Comparison of ENCODE assay signal across 25 cellular contexts in the genomic region with DNA sequence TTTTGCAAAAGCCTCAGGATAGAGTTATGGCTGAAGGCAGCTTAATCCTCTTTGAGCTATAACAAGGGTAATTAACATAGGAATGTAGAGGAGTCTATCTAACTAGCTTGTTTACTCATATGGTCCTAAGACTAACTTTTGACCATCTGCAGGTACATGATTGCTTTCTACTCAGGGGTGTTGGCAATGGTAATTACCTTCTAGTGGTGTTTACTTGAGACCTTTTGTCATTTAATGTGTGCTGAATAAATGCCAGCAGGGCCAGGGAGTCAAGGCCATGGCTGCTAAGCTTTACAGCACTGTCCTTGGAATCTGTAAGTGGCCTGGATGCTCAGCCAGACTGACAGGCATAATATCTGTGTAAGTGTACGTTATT.
DNase-seq lines count a peak whose midpoint lies in the region; ATAC-seq, FAIRE-seq and TF ChIP-seq lines count a peak whose summit lies in the region.
"Had no signal": no experiment of that assay in that cellular context is flagged by ENCODE, and none has a peak within 500 bp of the region (broad histone marks: within the 10 kb centered on the region; RNA-seq: fewer than 3 reads in every experiment).

No MANE protein-coding gene starts in this region.

- H3K4me3 ChIP-seq in GM12878 (no peak overlapping the region), smooth muscle cell (no peak overlapping the region)
- H3K4me3 ChIP-seq: breast epithelium, heart left ventricle had no signal

- intact Hi-C loops in GM12878 (cut with micrococcal nuclease; ENCODE audit: unreplicated experiment) = loop anchor here (2.0 kb wide), 1 partner anchor 54 kb away; no protein-coding TSS in a partner anchor
- intact Hi-C loops in activated CD4-positive, alpha-beta memory T cell treated with anti-CD3 and anti-CD28 coated beads for 36 hours (cut with micrococcal nuclease) = no loop called here

- no peaks in the 10 kb centered on the region for H3K9me3 Mint-ChIP-seq in activated CD4-positive, alpha-beta memory T cell treated with anti-CD3 and anti-CD28 coated beads for 36 hours
- H3K9me3 Mint-ChIP-seq in stimulated activated naive B cell treated with anti-CD40 and anti-IgM and Interleukin-4, amounts not matched to agents 10 μg/mL and 1 μg/mL and 100 μg/mL, for 72 hours = no peaks in the 10 kb centered on the region

- H3K9me3 ChIP-seq in GM12878 (replicated peaks; ENCODE audit: control insufficient read depth, insufficient read depth, low read length) (no peaks in the 10 kb centered on the region), smooth muscle cell (replicated peaks; ENCODE audit: low read depth) (no peaks in the 10 kb centered on the region)
- H3K9me3 ChIP-seq: breast epithelium, heart left ventricle had no signal

- POLR2A ChIA-PET in GM12878 (lab: Charles Lee) = interaction anchor here (0.8 to 2.2 kb wide), 2 partner anchors 9 to 12 kb away, joined by 3 to 4 read pairs; no protein-coding TSS in a partner anchor
- POLR2A ChIA-PET in activated CD4-positive, alpha-beta memory T cell treated with anti-CD3 and anti-CD28 coated beads for 36 hours (lab: Charles Lee) = no interaction called here

- no peak for TF ChIP-seq CTCF in GM12878 (IDR thresholded peaks at IDR 0.05 in 2 of 3, conservative IDR thresholded peaks at IDR 0.05 in 1 of 3; ENCODE audit: control insufficient read depth in 2 of 3, extremely low read depth in 1 of 3, insufficient read depth in 1 of 3, low read depth in 3 of 3, low read length in 3 of 3)
- TF ChIP-seq CTCF in smooth muscle cell (IDR thresholded peaks at IDR 0.05; ENCODE audit: borderline replicate concordance, insufficient read depth, poor library complexity, severe bottlenecking) = no peak

- H3K4me2 ChIP-seq in GM12878 (ENCODE audit: control insufficient read depth, insufficient read depth) (no peak overlapping the region), smooth muscle cell (no peak overlapping the region)

- no peak overlapping the region for H2AFZ ChIP-seq in GM12878 (ENCODE audit: control insufficient read depth, low read depth, low read length)
- no peak overlapping the region for H2AFZ ChIP-seq in smooth muscle cell (ENCODE audit: low read depth)

- H3K27ac Mint-ChIP-seq in activated CD4-positive, alpha-beta memory T cell treated with anti-CD3 and anti-CD28 coated beads for 36 hours = no peak overlapping the region
- no peak overlapping the region for H3K27ac Mint-ChIP-seq in stimulated activated naive B cell treated with anti-CD40 and anti-IgM and Interleukin-4, amounts not matched to agents 10 μg/mL and 1 μg/mL and 100 μg/mL, for 72 hours
- H3K27ac Mint-ChIP-seq: CD4-positive, CD25-positive, alpha-beta regulatory T cell; natural killer cell; stimulated activated naive CD8-positive, alpha-beta T cell treated with anti-CD3 and anti-CD28 coated beads, Interleukin-15, amount 100 ng/mL, for 72 hours; T-helper 2 cell treated with Interferon-gamma antibody and Interleukin-4, amounts not matched to agents 5 μg/mL and 100 μg/mL, for 36 hours had no signal

- SMC1A ChIA-PET in GM12878 (lab: Charles Lee; ENCODE audit: uncharacterized antibody, unreplicated experiment) = interaction anchor here (0.7 to 1.3 kb wide), 4 partner anchors 30 to 372 kb away, joined by 3 to 4 read pairs (median 4); no protein-coding TSS in a partner anchor

- no peaks in the 10 kb centered on the region for H3K4me1 ChIP-seq in GM12878 (ENCODE audit: control insufficient read depth, insufficient read depth, low read length)
- H3K4me1 ChIP-seq in smooth muscle cell (ENCODE audit: low read depth) = peaks cover 4% of the 10 kb centered on the region
- H3K4me1 ChIP-seq: breast epithelium, foreskin keratinocyte, heart left ventricle had no signal

- H3K79me2 ChIP-seq in GM12878 (ENCODE audit: control insufficient read depth, insufficient read depth, low read length) (peaks cover 2% of the 10 kb centered on the region), smooth muscle cell (ENCODE audit: low read depth) (no peaks in the 10 kb centered on the region)

- in situ Hi-C loops in GM12878 (cut with MboI) = no loop called here

- H3K27me3 Mint-ChIP-seq in activated CD4-positive, alpha-beta memory T cell treated with anti-CD3 and anti-CD28 coated beads for 36 hours = no peaks in the 10 kb centered on the region
- no peaks in the 10 kb centered on the region for H3K27me3 Mint-ChIP-seq in stimulated activated naive B cell treated with anti-CD40 and anti-IgM and Interleukin-4, amounts not matched to agents 10 μg/mL and 1 μg/mL and 100 μg/mL, for 72 hours
- H3K27me3 Mint-ChIP-seq: CD4-positive, CD25-positive, alpha-beta regulatory T cell; stimulated activated naive CD8-positive, alpha-beta T cell treated with anti-CD3 and anti-CD28 coated beads, Interleukin-15, amount 100 ng/mL, for 72 hours had no signal

- RAD21 ChIA-PET in GM12878 (lab: Charles Lee; ENCODE audit: unreplicated experiment) = interaction anchor here (1.0 to 1.1 kb wide), 2 partner anchors 28 to 53 kb away, joined by 3 to 4 read pairs; no protein-coding TSS in a partner anchor

- no peaks in the 10 kb centered on the region for H3F3A ChIP-seq in smooth muscle cell (ENCODE audit: low read depth)

- 0% methylated on average over 1 of the region's 1 CpG for WGBS in GM12878 (ENCODE audit: insufficient coverage, insufficient replicate concordance, low lambda C conversion rate, missing lambda C conversion rate)
- 32% methylated on average over 1 of the region's 1 CpG for WGBS in smooth muscle cell (ENCODE audit: low lambda C conversion rate)

- no peaks in the 10 kb centered on the region for H3K27me3 ChIP-seq in GM12878 (replicated peaks in 1 of 2; ENCODE audit: control insufficient read depth in 2 of 2, insufficient read depth in 2 of 2, low read length in 1 of 2)
- no peaks in the 10 kb centered on the region for H3K27me3 ChIP-seq in smooth muscle cell (ENCODE audit: low read depth)
- H3K27me3 ChIP-seq: breast epithelium, foreskin keratinocyte, heart left ventricle had no signal

- no peak for TF ChIP-seq RAD21 in GM12878 (IDR thresholded peaks at IDR 0.05; ENCODE audit: insufficient read depth, low read depth, low read length)

- FAIRE-seq in GM12878 (lab: Jason Lieb, UNC) = no peak
- FAIRE-seq: A204.1, colon had no signal

- no peak for TF ChIP-seq EP300 in GM12878 (IDR thresholded peaks at IDR 0.05; ENCODE audit: borderline replicate concordance in 1 of 2, control insufficient read depth in 1 of 2, low read depth in 2 of 2, low read length in 2 of 2)

- H3K9ac ChIP-seq in GM12878 (ENCODE audit: control insufficient read depth, insufficient read depth, low read length) (no peak overlapping the region), smooth muscle cell (ENCODE audit: low read depth) (no peak overlapping the region)

- CTCF ChIA-PET in GM12878 (lab: Yijun Ruan, JAX) = interaction anchor here (0.9 to 1.5 kb wide), 4 partner anchors 16 to 53 kb away, joined by 3 to 6 read pairs (median 3); no protein-coding TSS in a partner anchor
- CTCF ChIA-PET in activated CD4-positive, alpha-beta memory T cell treated with anti-CD3 and anti-CD28 coated beads for 36 hours (lab: Charles Lee) = no interaction called here

- no peaks in the 10 kb centered on the region for H3K4me1 Mint-ChIP-seq in activated CD4-positive, alpha-beta memory T cell treated with anti-CD3 and anti-CD28 coated beads for 36 hours (ENCODE audit: low read depth)
- H3K4me1 Mint-ChIP-seq in stimulated activated naive B cell treated with anti-CD40 and anti-IgM and Interleukin-4, amounts not matched to agents 10 μg/mL and 1 μg/mL and 100 μg/mL, for 72 hours = no peaks in the 10 kb centered on the region
- H3K4me1 Mint-ChIP-seq: CD4-positive, CD25-positive, alpha-beta regulatory T cell; natural killer cell; stimulated activated naive CD8-positive, alpha-beta T cell treated with anti-CD3 and anti-CD28 coated beads, Interleukin-15, amount 100 ng/mL, for 72 hours had no signal

- H3K36me3 ChIP-seq in GM12878 (ENCODE audit: control insufficient read depth in 2 of 2, insufficient read depth in 2 of 2, low read length in 1 of 2) (no peaks in the 10 kb centered on the region), smooth muscle cell (ENCODE audit: low read depth) (no peaks in the 10 kb centered on the region)
- H3K36me3 ChIP-seq: breast epithelium, heart left ventricle had no signal

- H3K27ac ChIP-seq in GM12878 (ENCODE audit: control insufficient read depth, insufficient read depth) (peak overlapping the region; percentile 63; the same call in 1 of the 2 replicates), smooth muscle cell (ENCODE audit: low read depth) (peak overlapping the region; percentile 54)
- H3K27ac ChIP-seq: breast epithelium, foreskin keratinocyte, heart left ventricle had no signal

- no peak for TF ChIP-seq POLR2A in GM12878 (IDR thresholded peaks at IDR 0.05; ENCODE audit: low read depth, low read length)

- H4K20me1 ChIP-seq in GM12878 (ENCODE audit: control insufficient read depth, insufficient read depth) (no peaks in the 10 kb centered on the region), smooth muscle cell (ENCODE audit: low read depth) (no peaks in the 10 kb centered on the region)

- no peak overlapping the region for H3K4me3 Mint-ChIP-seq in activated CD4-positive, alpha-beta memory T cell treated with anti-CD3 and anti-CD28 coated beads for 36 hours
- no peak overlapping the region for H3K4me3 Mint-ChIP-seq in stimulated activated naive B cell treated with anti-CD40 and anti-IgM and Interleukin-4, amounts not matched to agents 10 μg/mL and 1 μg/mL and 100 μg/mL, for 72 hours
- H3K4me3 Mint-ChIP-seq: CD4-positive, CD25-positive, alpha-beta regulatory T cell; natural killer cell; stimulated activated naive CD8-positive, alpha-beta T cell treated with anti-CD3 and anti-CD28 coated beads, Interleukin-15, amount 100 ng/mL, for 72 hours; T-helper 2 cell treated with Interferon-gamma antibody and Interleukin-4, amounts not matched to agents 5 μg/mL and 100 μg/mL, for 36 hours had no signal

- peak; percentile 28 for DNase-seq in NCI-H748 (lab: John Stamatoyannopoulos, UW; ENCODE audit: unreplicated experiment)
- DNase-seq in NCI-H748 treated with DMSO at 0.1 percent for 48 hours (lab: John Stamatoyannopoulos, UW) = no peak
- DNase-seq in GM12878 (ENCODE audit: low read depth, low spot score) = no peak
- DNase-seq in islet precursor cell = peak; percentile 59
- no peak for DNase-seq in smooth muscle cell (lab: John Stamatoyannopoulos, UW; ENCODE audit: unreplicated experiment)
- DNase-seq in activated CD4-positive, alpha-beta memory T cell treated with anti-CD3 and anti-CD28 coated beads for 36 hours = no peak
- DNase-seq in stimulated activated naive B cell treated with anti-CD40 and anti-IgM and Interleukin-4, amounts not matched to agents 10 μg/mL and 1 μg/mL and 100 μg/mL, for 72 hours = no peak
- DNase-seq in anterior cingulate cortex (lab: John Stamatoyannopoulos, UW) = no peak
- DNase-seq: activated naive CD4-positive, alpha-beta T cell treated with Interleukin-2 at 50 U/mL for 16 hours; CD4-positive, CD25-positive, alpha-beta regulatory T cell; DMS 273 treated with DMSO at 0.1 percent for 48 hours; effector memory CD4-positive, alpha-beta T cell; heart left ventricle; natural killer cell; NCI-H1092 treated with DMSO at 0.1 percent for 48 hours; NCI-H2029; NCI-H774; OCI-M1; Right ventricle myocardium superior; stimulated activated naive CD8-positive, alpha-beta T cell treated with anti-CD3 and anti-CD28 coated beads, Interleukin-15, amount 100 ng/mL, for 72 hours had no signal

- BruUV-seq in GM12878 (replicated peaks; lab: Mats Ljungman, UMichigan) = no TSS peak

- no peak for ATAC-seq in GM12878
- ATAC-seq in stimulated activated naive B cell treated with anti-CD40 and anti-IgM and Interleukin-4, amounts not matched to agents 10 μg/mL and 1 μg/mL and 100 μg/mL, for 72 hours (replicated peaks) = no peak
- ATAC-seq: foreskin keratinocyte; heart left ventricle; natural killer cell; stimulated activated naive CD8-positive, alpha-beta T cell treated with anti-CD3 and anti-CD28 coated beads, Interleukin-15, amount 100 ng/mL, for 72 hours had no signal

- no peaks in the 10 kb centered on the region for H3K36me3 Mint-ChIP-seq in activated CD4-positive, alpha-beta memory T cell treated with anti-CD3 and anti-CD28 coated beads for 36 hours
- no peaks in the 10 kb centered on the region for H3K36me3 Mint-ChIP-seq in stimulated activated naive B cell treated with anti-CD40 and anti-IgM and Interleukin-4, amounts not matched to agents 10 μg/mL and 1 μg/mL and 100 μg/mL, for 72 hours
- H3K36me3 Mint-ChIP-seq: CD4-positive, CD25-positive, alpha-beta regulatory T cell; natural killer cell had no signal

Comparison
In these comparisons a context has a peak if more than half of its experiments do, and no peak if none do; other contexts are left out.
1. DNase-seq: peak in NCI-H748 (single experiment) and islet precursor cell (single experiment); none in NCI-H748 treated with DMSO at 0.1 percent for 48 hours (single experiment), GM12878 (single experiment), smooth muscle cell (single experiment), activated CD4-positive, alpha-beta memory T cell treated with anti-CD3 and anti-CD28 coated beads for 36 hours (single experiment), stimulated activated naive B cell treated with anti-CD40 and anti-IgM and Interleukin-4, amounts not matched to agents 10 μg/mL and 1 μg/mL and 100 μg/mL, for 72 hours (single experiment) and anterior cingulate cortex (0 of 58).